In the genomic region with DNA sequence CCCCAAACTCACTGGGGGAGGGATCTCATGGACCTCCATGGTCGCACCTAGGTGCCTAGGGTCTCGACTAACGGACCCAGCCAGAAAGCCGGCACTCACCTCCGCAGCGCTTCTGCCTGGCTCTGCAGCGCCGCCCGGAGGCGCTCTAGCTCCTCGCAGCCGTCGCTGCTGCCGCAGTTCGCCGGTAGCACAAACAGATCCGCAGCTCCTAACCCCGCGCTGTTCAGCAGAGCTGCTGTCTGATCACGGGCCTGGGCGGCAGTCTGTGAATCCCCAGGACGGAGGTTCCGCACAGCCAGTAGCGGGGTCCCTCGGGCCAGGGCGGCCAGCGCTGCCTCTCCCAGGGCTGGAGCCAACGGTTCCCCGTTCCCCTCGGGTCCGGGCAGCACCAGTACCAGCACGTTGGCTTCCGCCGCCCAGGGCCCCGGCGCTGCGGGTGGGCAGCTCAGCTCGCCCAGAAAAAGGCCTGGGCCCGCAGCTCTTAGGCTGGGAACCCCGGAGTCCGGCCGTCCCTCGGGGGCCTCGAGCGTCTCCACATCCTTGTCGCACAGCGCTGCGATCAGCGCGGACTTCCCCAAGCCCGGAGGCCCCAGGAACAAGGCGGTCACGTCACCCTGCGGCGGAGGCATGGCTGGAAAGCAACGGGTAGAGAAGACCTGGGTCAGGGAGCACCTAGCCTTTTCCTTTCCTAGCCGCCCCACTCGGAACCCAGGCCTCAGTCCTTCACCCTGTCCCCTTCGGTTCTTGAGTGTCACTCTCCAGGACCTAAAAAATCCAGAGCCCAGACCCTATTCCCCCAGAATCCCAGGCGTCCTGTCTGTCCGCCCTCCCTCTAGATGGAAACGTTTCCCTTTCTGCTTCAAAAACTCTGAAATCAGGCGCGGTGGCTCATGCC, we compare ENCODE assay signal across 8 cellular contexts. TPM values are rescaled to one million over a fixed set of nuclear protein-coding genes. Genes with fewer than 3 reads are reported as not detected.
A peak's percentile ranks its signal among the peaks of the same experiment; 100 is the strongest.
DNase-seq lines count a peak whose midpoint lies in the region; ATAC-seq and TF ChIP-seq lines count a peak whose summit lies in the region.

No MANE protein-coding gene starts in this region.

- CTCF ChIA-PET in activated CD8-positive, alpha-beta T cell treated with anti-CD3 and anti-CD28 coated beads for 36 hours (lab: Charles Lee) = interaction anchor here (0.6 to 12.2 kb wide), 37 partner anchors 9 to 232 kb away, joined by 3 to 188 read pairs (median 6); partner anchors contain the start of genes ETHE1, PINLYP, PLAUR and XRCC1

- H3K4me1 Mint-ChIP-seq in activated CD8-positive, alpha-beta T cell treated with anti-CD3 and anti-CD28 coated beads for 36 hours (ENCODE audit: low read depth) = peaks cover 27% of the 10 kb centered on the region
- H3K4me1 Mint-ChIP-seq in effector memory CD8-positive, alpha-beta T cell (ENCODE audit: low read depth in 2 of 2) = peaks cover 44 to 48% of the 10 kb centered on the region in 2 donors

- peaks cover 0 to 71% (median 32%) of the 10 kb centered on the region in 11 experiments; a peak in 17 of 22 replicates for H4K20me1 ChIP-seq in BLaER1 treated with 17β-estradiol and CSF1 and Interleukin-3, amounts not matched to agents 10 nM and 100 nM

- peak; percentile 89 for DNase-seq in H7
- DNase-seq in NCI-H82 (lab: John Stamatoyannopoulos, UW) = peak; percentile 82
- DNase-seq in activated CD8-positive, alpha-beta T cell treated with anti-CD3 and anti-CD28 coated beads for 36 hours = peak; percentile 82
- DNase-seq in effector memory CD8-positive, alpha-beta T cell = peak; percentile 61 to 71 (median 71)
- peak; percentile 50 to 59 for DNase-seq in stimulated activated CD8-positive, alpha-beta memory T cell treated with anti-CD3 and anti-CD28 coated beads, Interleukin-2, amount 100 ng/mL, for 48 hours (ENCODE audit: low read depth in 2 of 2)

- peaks cover 39 to 59% (median 51%) of the 10 kb centered on the region in 10 experiments for H3K4me1 ChIP-seq in BLaER1 treated with 17β-estradiol and CSF1 and Interleukin-3, amounts not matched to agents 10 nM and 100 nM
- peaks cover 43% of the 10 kb centered on the region for H3K4me1 ChIP-seq in mononuclear cell (ENCODE audit: insufficient read depth, low read length)

- POLR2A ChIA-PET in activated CD8-positive, alpha-beta T cell treated with anti-CD3 and anti-CD28 coated beads for 36 hours (lab: Charles Lee) = interaction anchor here (0.7 to 4.2 kb wide), 16 partner anchors 13 to 163 kb away, joined by 3 to 24 read pairs (median 3); partner anchors contain the start of genes PINLYP, XRCC1, ZNF428 and ZNF575

- peak overlapping the region; percentile 86 for H3K4me3 Mint-ChIP-seq in activated CD8-positive, alpha-beta T cell treated with anti-CD3 and anti-CD28 coated beads for 36 hours
- peak overlapping the region; percentile 96 to 97 for H3K4me3 Mint-ChIP-seq in effector memory CD8-positive, alpha-beta T cell

- peak overlapping the region; percentile 87 to 98 (median 92) for H3K9ac ChIP-seq in BLaER1 treated with 17β-estradiol and CSF1 and Interleukin-3, amounts not matched to agents 10 nM and 100 nM

- H3K36me3 Mint-ChIP-seq in activated CD8-positive, alpha-beta T cell treated with anti-CD3 and anti-CD28 coated beads for 36 hours (ENCODE audit: low read depth) = peaks cover 25% of the 10 kb centered on the region
- H3K36me3 Mint-ChIP-seq in effector memory CD8-positive, alpha-beta T cell (ENCODE audit: insufficient read depth) = peaks cover 43% of the 10 kb centered on the region

- TF ChIP-seq CTCF in activated CD8-positive, alpha-beta T cell treated with anti-CD3 and anti-CD28 coated beads for 36 hours (IDR thresholded peaks at IDR 0.05) = peak; percentile 96

- H3K9me3 ChIP-seq in BLaER1 treated with 17β-estradiol and CSF1 and Interleukin-3, amounts not matched to agents 10 nM and 100 nM (replicated peaks in 1 of 11) = no peaks in the 10 kb centered on the region
- no peaks in the 10 kb centered on the region for H3K9me3 ChIP-seq in mononuclear cell (ENCODE audit: low read depth, low read length)

- peaks cover 54 to 72% (median 63%) of the 10 kb centered on the region in 11 experiments for H3K36me3 ChIP-seq in BLaER1 treated with 17β-estradiol and CSF1 and Interleukin-3, amounts not matched to agents 10 nM and 100 nM
- H3K36me3 ChIP-seq in H7 (replicated peaks; ENCODE audit: control insufficient read depth, insufficient read depth, low read length) = peaks cover 12% of the 10 kb centered on the region

- peak overlapping the region; percentile 76 to 90 (median 82) for H3K4me3 ChIP-seq in BLaER1 treated with 17β-estradiol and CSF1 and Interleukin-3, amounts not matched to agents 10 nM and 100 nM
- H3K4me3 ChIP-seq in H7 (ENCODE audit: insufficient read depth, low read depth, low read length) = peak overlapping the region; percentile 43
- peak overlapping the region; percentile 89 for H3K4me3 ChIP-seq in mononuclear cell (ENCODE audit: low read length)

- no peaks in the 10 kb centered on the region for H3K9me3 Mint-ChIP-seq in activated CD8-positive, alpha-beta T cell treated with anti-CD3 and anti-CD28 coated beads for 36 hours
- H3K9me3 Mint-ChIP-seq in effector memory CD8-positive, alpha-beta T cell = no peaks in the 10 kb centered on the region

- intact Hi-C loops in activated CD8-positive, alpha-beta T cell treated with anti-CD3 and anti-CD28 coated beads for 36 hours (cut with micrococcal nuclease) = loop anchor here (5.0 to 10.0 kb wide), 3 partner anchors 33 to 148 kb away; partner anchors contain the start of gene ZNF575

- H3K4me2 ChIP-seq in BLaER1 treated with 17β-estradiol and CSF1 and Interleukin-3, amounts not matched to agents 10 nM and 100 nM = peak overlapping the region; percentile 89 to 99 (median 96)

- peak overlapping the region; percentile 98 for H3K27ac Mint-ChIP-seq in activated CD8-positive, alpha-beta T cell treated with anti-CD3 and anti-CD28 coated beads for 36 hours
- H3K27ac Mint-ChIP-seq in effector memory CD8-positive, alpha-beta T cell = peak overlapping the region; percentile 100

- peak; percentile 64 for ATAC-seq in activated CD8-positive, alpha-beta T cell treated with anti-CD3 and anti-CD28 coated beads for 36 hours
- ATAC-seq in effector memory CD8-positive, alpha-beta T cell (replicated peaks) = peak; percentile 61
- ATAC-seq in GM21786 (IDR thresholded peaks at IDR 0.05; ENCODE audit: unreplicated experiment) = no peak

- H3K27me3 Mint-ChIP-seq in activated CD8-positive, alpha-beta T cell treated with anti-CD3 and anti-CD28 coated beads for 36 hours = no peaks in the 10 kb centered on the region
- H3K27me3 Mint-ChIP-seq in effector memory CD8-positive, alpha-beta T cell = no peaks in the 10 kb centered on the region

- no peaks in the 10 kb centered on the region for H3K27me3 ChIP-seq in BLaER1 treated with 17β-estradiol and CSF1 and Interleukin-3, amounts not matched to agents 10 nM and 100 nM
- H3K27me3 ChIP-seq in H7 (ENCODE audit: control insufficient read depth, insufficient read depth, low read length) (no peaks in the 10 kb centered on the region), mononuclear cell (ENCODE audit: insufficient read depth, low read length) (no peaks in the 10 kb centered on the region)

- peak overlapping the region; percentile 85 to 98 (median 91) for H3K27ac ChIP-seq in BLaER1 treated with 17β-estradiol and CSF1 and Interleukin-3, amounts not matched to agents 10 nM and 100 nM

RNA-seq across cellular contexts. Expression of gene IRGQ, which starts 1.0 kb away (rescaled TPM):
- 11.2 and 16.5 TPM in 2 replicates for total RNA-seq in H7 (2014; rRNA removed; shearing (Covaris generic))
- 10 to 100 TPM; 17.1 to 17.9 TPM for total RNA-seq in activated CD8-positive, alpha-beta T cell treated with anti-CD3 and anti-CD28 coated beads for 36 hours
- total RNA-seq in mononuclear cell = 19.5 TPM

RNA-seq across cellular contexts. Expression of gene ZNF576, which starts 1.4 kb away (rescaled TPM):
- total RNA-seq in H7 (2014; rRNA removed; shearing (Covaris generic)) = 12.3 and 18.6 TPM in 2 replicates
- total RNA-seq in activated CD8-positive, alpha-beta T cell treated with anti-CD3 and anti-CD28 coated beads for 36 hours = 10 to 100 TPM in 1 of 2 experiments, 1 to 10 TPM in 1; 8.8 to 12.2 TPM
- total RNA-seq in mononuclear cell = 3.9 TPM

RNA-seq across cellular contexts. Expression of gene SRRM5, which starts 16.9 kb away (rescaled TPM):
- 0.21 and 0.26 TPM in 2 replicates for total RNA-seq in H7 (2014; rRNA removed; shearing (Covaris generic))
- under 1 TPM; 0.41 to 0.54 TPM for total RNA-seq in activated CD8-positive, alpha-beta T cell treated with anti-CD3 and anti-CD28 coated beads for 36 hours
- 0.10 TPM for total RNA-seq in mononuclear cell

RNA-seq across cellular contexts. Expression of gene PINLYP, which starts 19.4 kb away (rescaled TPM):
- total RNA-seq in H7 (2014; rRNA removed; shearing (Covaris generic)) = 4.9 and 6.2 TPM in 2 replicates
- total RNA-seq in activated CD8-positive, alpha-beta T cell treated with anti-CD3 and anti-CD28 coated beads for 36 hours = 10 to 100 TPM in 1 of 2 experiments, 1 to 10 TPM in 1; 9.7 to 12.3 TPM
- 0.63 TPM for total RNA-seq in mononuclear cell

RNA-seq across cellular contexts. Expression of gene XRCC1, which starts 19.6 kb away (rescaled TPM):
- total RNA-seq in H7 (2014; rRNA removed; shearing (Covaris generic)) = 44.9 and 58.8 TPM in 2 replicates
- 10 to 100 TPM; 29.4 to 32.4 TPM for total RNA-seq in activated CD8-positive, alpha-beta T cell treated with anti-CD3 and anti-CD28 coated beads for 36 hours
- total RNA-seq in mononuclear cell = 14.2 TPM
